In genomic region chr20:63178889-63179751, GRCh38 we compare ENCODE assay signal across 9 cellular contexts. TPM values are rescaled to one million over a fixed set of nuclear protein-coding genes. Genes with fewer than 3 reads are reported as not detected.
DNase-seq lines count a peak whose midpoint lies in the region; ATAC-seq and TF ChIP-seq lines count a peak whose summit lies in the region.
"Had no signal": no experiment of that assay in that cellular context is flagged by ENCODE, and none has a peak within 500 bp of the region (broad histone marks: within the 10 kb centered on the region; RNA-seq: fewer than 3 reads in every experiment).

No MANE protein-coding gene starts in this region.

- no peak overlapping the region for H3K4me2 ChIP-seq in SK-N-SH

- no peaks in the 10 kb centered on the region for H3K9me2 ChIP-seq in SK-N-SH

- no peak for TF ChIP-seq EP300 in SK-N-SH (IDR thresholded peaks at IDR 0.05; ENCODE audit: borderline replicate concordance in 1 of 2, low read depth in 1 of 2, low read length in 1 of 2)

- TF ChIP-seq POLR2A in NB4 (IDR thresholded peaks at IDR 0.05; ENCODE audit: extremely low read depth, insufficient read length): no peak

- CTCF ChIA-PET in SK-N-SH (lab: Yijun Ruan, JAX): interaction anchor here (0.6 to 9.9 kb wide), 12 partner anchors 16 to 207 kb away, joined by 3 to 89 read pairs (median 4); partner anchors contain the start of gene BIRC7

- WGBS in SK-N-SH (ENCODE audit: low lambda C conversion rate): 2% methylated on average over 20 of the region's 74 CpGs

- TF ChIP-seq RAD21 in SK-N-SH (IDR thresholded peaks at IDR 0.05; ENCODE audit: low read length): peak; percentile 41; the same call in 1 of the 2 replicates

- TF ChIP-seq CTCF in SK-N-SH (IDR thresholded peaks at IDR 0.05): peak; percentile 48
- peak; percentile 69 for TF ChIP-seq CTCF in NB4 (IDR thresholded peaks at IDR 0.05; ENCODE audit: low read depth, low read length)

- H3F3A ChIP-seq in SK-N-SH (replicated peaks; ENCODE audit: insufficient read depth): no peaks in the 10 kb centered on the region

- peak; percentile 82 for DNase-seq in SK-N-SH
- peak; percentile 72 for DNase-seq in NB4 (ENCODE audit: low read depth)
- peak; percentile 44 to 54 for DNase-seq in activated CD4-positive, alpha-beta T cell treated with anti-CD3 and anti-CD28 coated beads for 24 hours (ENCODE audit: low read depth in 2 of 2)
- peak in 49 of 61 donors; percentile 19 to 83 (median 54) for DNase-seq in caudate nucleus (lab: John Stamatoyannopoulos, UW)
- peak; percentile 4 for DNase-seq in medulla oblongata (ENCODE audit: extremely low spot score)
- peak; percentile 40 to 60 for DNase-seq in stimulated activated CD8-positive, alpha-beta memory T cell treated with anti-CD3 and anti-CD28 coated beads, Interleukin-4, amount 100 ng/mL, for 1 hour (ENCODE audit: low read depth in 2 of 2, low spot score in 1 of 2)
- no peak for DNase-seq in NCI-H1048 (lab: John Stamatoyannopoulos, UW)

- H3K27me3 ChIP-seq in SK-N-SH (ENCODE audit: insufficient read depth): peaks cover 48% of the 10 kb centered on the region

- no peaks in the 10 kb centered on the region; a peak in 1 of 4 replicates for H3K4me1 ChIP-seq in SK-N-SH (ENCODE audit: control insufficient read depth in 1 of 2, insufficient read depth in 2 of 2, low read depth in 1 of 2, low read length in 1 of 2)

- no peak for ATAC-seq in SK-N-SH treated with all-trans-retinoic acid at 6 μM for 48 hours

- no peaks in the 10 kb centered on the region for H3K36me3 ChIP-seq in SK-N-SH (replicated peaks in 1 of 2; ENCODE audit: control insufficient read depth in 1 of 2, insufficient read depth in 2 of 2, low read length in 1 of 2)
- H3K36me3 ChIP-seq: neutrophil had no signal

- H3K9ac ChIP-seq in SK-N-SH: no peak overlapping the region

- peaks cover 16% of the 10 kb centered on the region; the same call in 1 of the 2 replicates for H4K20me1 ChIP-seq in SK-N-SH (ENCODE audit: insufficient read depth)

- H3K79me2 ChIP-seq in SK-N-SH (ENCODE audit: insufficient read depth): no peaks in the 10 kb centered on the region

- POLR2A ChIA-PET in SK-N-SH (lab: Yijun Ruan, JAX): no interaction called here

- H3K9me3 ChIP-seq in SK-N-SH: no peaks in the 10 kb centered on the region
- H3K9me3 ChIP-seq: neutrophil had no signal

- H2AFZ ChIP-seq in SK-N-SH (ENCODE audit: low read depth): no peak overlapping the region

- no peak overlapping the region for H3K27ac ChIP-seq in SK-N-SH (ENCODE audit: low read depth in 2 of 2, low read length in 1 of 2)
- H3K27ac ChIP-seq in caudate nucleus (ENCODE audit: low read depth, low read length): peak overlapping the region; percentile 78
- H3K27ac ChIP-seq: neutrophil had no signal

- no peak overlapping the region; a peak in 1 of 4 replicates for H3K4me3 ChIP-seq in SK-N-SH (ENCODE audit: low read depth in 2 of 2, low read length in 1 of 2)
- H3K4me3 ChIP-seq in NB4 (ENCODE audit: low read depth, low read length): no peak overlapping the region

TF ChIP-seq in SK-N-SH, 30 proteins besides CTCF, POLR2A, EP300 and RAD21:
- TF ChIP-seq, protein P1, sequence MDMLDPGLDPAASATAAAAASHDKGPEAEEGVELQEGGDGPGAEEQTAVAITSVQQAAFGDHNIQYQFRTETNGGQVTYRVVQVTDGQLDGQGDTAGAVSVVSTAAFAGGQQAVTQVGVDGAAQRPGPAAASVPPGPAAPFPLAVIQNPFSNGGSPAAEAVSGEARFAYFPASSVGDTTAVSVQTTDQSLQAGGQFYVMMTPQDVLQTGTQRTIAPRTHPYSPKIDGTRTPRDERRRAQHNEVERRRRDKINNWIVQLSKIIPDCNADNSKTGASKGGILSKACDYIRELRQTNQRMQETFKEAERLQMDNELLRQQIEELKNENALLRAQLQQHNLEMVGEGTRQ (IDR thresholded peaks at IDR 0.05; ENCODE audit: borderline replicate concordance, low read depth, low read length): no peak
- TF ChIP-seq MXI1 (IDR thresholded peaks at IDR 0.05; ENCODE audit: low read depth, low read length) (no peak), CHD2 (IDR thresholded peaks at IDR 0.05; ENCODE audit: low read length, partially characterized antibody) (no peak), FOSL2 (IDR thresholded peaks at IDR 0.05; ENCODE audit: borderline replicate concordance, low read depth) (no peak), SMC3 (IDR thresholded peaks at IDR 0.05; ENCODE audit: low read depth, low read length) (peak; percentile 35)
- TF ChIP-seq, protein P2, sequence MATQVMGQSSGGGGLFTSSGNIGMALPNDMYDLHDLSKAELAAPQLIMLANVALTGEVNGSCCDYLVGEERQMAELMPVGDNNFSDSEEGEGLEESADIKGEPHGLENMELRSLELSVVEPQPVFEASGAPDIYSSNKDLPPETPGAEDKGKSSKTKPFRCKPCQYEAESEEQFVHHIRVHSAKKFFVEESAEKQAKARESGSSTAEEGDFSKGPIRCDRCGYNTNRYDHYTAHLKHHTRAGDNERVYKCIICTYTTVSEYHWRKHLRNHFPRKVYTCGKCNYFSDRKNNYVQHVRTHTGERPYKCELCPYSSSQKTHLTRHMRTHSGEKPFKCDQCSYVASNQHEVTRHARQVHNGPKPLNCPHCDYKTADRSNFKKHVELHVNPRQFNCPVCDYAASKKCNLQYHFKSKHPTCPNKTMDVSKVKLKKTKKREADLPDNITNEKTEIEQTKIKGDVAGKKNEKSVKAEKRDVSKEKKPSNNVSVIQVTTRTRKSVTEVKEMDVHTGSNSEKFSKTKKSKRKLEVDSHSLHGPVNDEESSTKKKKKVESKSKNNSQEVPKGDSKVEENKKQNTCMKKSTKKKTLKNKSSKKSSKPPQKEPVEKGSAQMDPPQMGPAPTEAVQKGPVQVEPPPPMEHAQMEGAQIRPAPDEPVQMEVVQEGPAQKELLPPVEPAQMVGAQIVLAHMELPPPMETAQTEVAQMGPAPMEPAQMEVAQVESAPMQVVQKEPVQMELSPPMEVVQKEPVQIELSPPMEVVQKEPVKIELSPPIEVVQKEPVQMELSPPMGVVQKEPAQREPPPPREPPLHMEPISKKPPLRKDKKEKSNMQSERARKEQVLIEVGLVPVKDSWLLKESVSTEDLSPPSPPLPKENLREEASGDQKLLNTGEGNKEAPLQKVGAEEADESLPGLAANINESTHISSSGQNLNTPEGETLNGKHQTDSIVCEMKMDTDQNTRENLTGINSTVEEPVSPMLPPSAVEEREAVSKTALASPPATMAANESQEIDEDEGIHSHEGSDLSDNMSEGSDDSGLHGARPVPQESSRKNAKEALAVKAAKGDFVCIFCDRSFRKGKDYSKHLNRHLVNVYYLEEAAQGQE (IDR thresholded peaks at IDR 0.05; ENCODE audit: low read depth, low read length): peak; percentile 77; the same call in 1 of the 2 replicates

TF ChIP-seq in SK-N-SH treated with all-trans-retinoic acid at 6 μM for 48 hours, 23 proteins besides CTCF, POLR2A, EP300 and RAD21 (continues in another document):
- TF ChIP-seq, protein P3, sequence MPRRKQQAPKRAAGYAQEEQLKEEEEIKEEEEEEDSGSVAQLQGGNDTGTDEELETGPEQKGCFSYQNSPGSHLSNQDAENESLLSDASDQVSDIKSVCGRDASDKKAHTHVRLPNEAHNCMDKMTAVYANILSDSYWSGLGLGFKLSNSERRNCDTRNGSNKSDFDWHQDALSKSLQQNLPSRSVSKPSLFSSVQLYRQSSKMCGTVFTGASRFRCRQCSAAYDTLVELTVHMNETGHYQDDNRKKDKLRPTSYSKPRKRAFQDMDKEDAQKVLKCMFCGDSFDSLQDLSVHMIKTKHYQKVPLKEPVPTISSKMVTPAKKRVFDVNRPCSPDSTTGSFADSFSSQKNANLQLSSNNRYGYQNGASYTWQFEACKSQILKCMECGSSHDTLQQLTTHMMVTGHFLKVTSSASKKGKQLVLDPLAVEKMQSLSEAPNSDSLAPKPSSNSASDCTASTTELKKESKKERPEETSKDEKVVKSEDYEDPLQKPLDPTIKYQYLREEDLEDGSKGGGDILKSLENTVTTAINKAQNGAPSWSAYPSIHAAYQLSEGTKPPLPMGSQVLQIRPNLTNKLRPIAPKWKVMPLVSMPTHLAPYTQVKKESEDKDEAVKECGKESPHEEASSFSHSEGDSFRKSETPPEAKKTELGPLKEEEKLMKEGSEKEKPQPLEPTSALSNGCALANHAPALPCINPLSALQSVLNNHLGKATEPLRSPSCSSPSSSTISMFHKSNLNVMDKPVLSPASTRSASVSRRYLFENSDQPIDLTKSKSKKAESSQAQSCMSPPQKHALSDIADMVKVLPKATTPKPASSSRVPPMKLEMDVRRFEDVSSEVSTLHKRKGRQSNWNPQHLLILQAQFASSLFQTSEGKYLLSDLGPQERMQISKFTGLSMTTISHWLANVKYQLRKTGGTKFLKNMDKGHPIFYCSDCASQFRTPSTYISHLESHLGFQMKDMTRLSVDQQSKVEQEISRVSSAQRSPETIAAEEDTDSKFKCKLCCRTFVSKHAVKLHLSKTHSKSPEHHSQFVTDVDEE (CRISPR knock-in tag; IDR thresholded peaks at IDR 0.05): no peak
- TF ChIP-seq ZC3H10 (CRISPR knock-in tag; IDR thresholded peaks at IDR 0.05) (no peak), TOX (CRISPR knock-in tag; IDR thresholded peaks at IDR 0.05; ENCODE audit: borderline replicate concordance) (no peak), ZNF565 (CRISPR knock-in tag; conservative IDR thresholded peaks at IDR 0.05; ENCODE audit: low read depth) (no peak), CSRNP3 (CRISPR knock-in tag; IDR thresholded peaks at IDR 0.05) (no peak)

RNA-seq across cellular contexts. Expression of gene YTHDF1, which starts 36.8 kb away (rescaled TPM):
- polyA plus RNA-seq in SK-N-SH (2012; rRNA removed): 15.5 and 17.0 TPM in 2 replicates
- 15.9 and 17.6 TPM in 2 replicates for polyA plus RNA-seq in SK-N-SH (2012; cell fraction: cytosol; rRNA removed)
- 25.6 and 28.5 TPM in 2 replicates for polyA plus RNA-seq in SK-N-SH (2012; cell fraction: nucleus; rRNA removed)

RNA-seq across cellular contexts. Expression of gene BIRC7, which starts 56.6 kb away (rescaled TPM):
- not detected in 2 replicates for polyA plus RNA-seq in SK-N-SH (2012; rRNA removed)
- not detected in 2 replicates for polyA plus RNA-seq in SK-N-SH (2012; cell fraction: cytosol; rRNA removed)
- not detected in 2 replicates for polyA plus RNA-seq in SK-N-SH (2012; cell fraction: nucleus; rRNA removed)
